In the genomic region with DNA sequence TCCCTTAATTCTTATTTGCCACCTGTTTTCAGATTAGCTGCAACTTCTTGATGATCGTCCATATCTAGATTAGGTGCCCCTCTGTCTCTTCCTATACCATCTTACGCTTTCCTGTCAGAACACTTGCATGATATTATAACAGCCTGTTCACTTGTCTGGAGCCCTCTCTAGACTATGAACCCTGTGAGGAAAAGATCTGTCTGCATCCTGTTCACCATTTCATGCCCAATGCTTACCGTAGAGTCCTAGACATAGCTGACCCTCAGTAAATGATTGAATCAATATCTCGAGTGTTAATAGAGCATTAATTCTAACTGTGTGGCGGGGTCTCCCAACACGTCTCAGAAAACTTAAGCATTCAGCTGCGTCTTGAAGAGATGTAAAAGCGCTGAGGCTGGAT, we compare ENCODE assay signal across 36 cellular contexts. TPM values are rescaled to one million over a fixed set of nuclear protein-coding genes. Genes with fewer than 3 reads are reported as not detected.
"Had no signal": no experiment of that assay in that cellular context is flagged by ENCODE, and none has a peak within 500 bp of the region (broad histone marks: within the 10 kb centered on the region; RNA-seq: fewer than 3 reads in every experiment).

No MANE protein-coding gene starts in this region.

- H3K4me1 ChIP-seq: breast epithelium had no signal

- H3K27ac ChIP-seq: adrenal gland, body of pancreas, brain microvascular endothelial cell, breast epithelium, cardiac muscle cell, VCaP had no signal

- FAIRE-seq: astrocyte, TTC549 had no signal

- H3K9me3 ChIP-seq: adrenal gland, body of pancreas had no signal

- H3K36me3 ChIP-seq: adrenal gland, brain microvascular endothelial cell, breast epithelium, cardiac muscle cell had no signal

- H3K4me3 ChIP-seq: adrenal gland, body of pancreas, breast epithelium, cardiac muscle cell had no signal

- DNase-seq: activated B cell treated with CpG ODN at 0.5 μM for 24 hours; activated CD4-positive, alpha-beta memory T cell treated with anti-CD3 and anti-CD28 coated beads for 36 hours; activated CD4-positive, alpha-beta T cell treated with anti-CD3 and anti-CD28 coated beads for 4 hours; activated CD4-positive, alpha-beta T cell treated with anti-CD3 and anti-CD28 coated beads, Interleukin-2, amount 10 ng/mL, durations not matched to agents 24 days and 14 days; activated CD4-positive, alpha-beta T cell treated with anti-CD3 and anti-CD28 coated beads, Interleukin-2, amount 50 U/mL, for 1 hour; activated CD4-positive, alpha-beta T cell treated with anti-CD3 and anti-CD28 coated beads, Interleukin-2, amount 50 U/mL, for 4 hours; activated CD4-positive, CD25-positive, alpha-beta regulatory T cell treated with anti-CD3 and anti-CD28 coated beads, Interleukin-2, amount 50 U/mL, for 72 hours; activated CD8-positive, alpha-beta memory T cell treated with anti-CD3 and anti-CD28 coated beads, Interleukin-2, amount 50 U/mL, for 4 hours; activated CD8-positive, alpha-beta T cell treated with anti-CD3 and anti-CD28 coated beads for 36 hours; activated effector memory CD4-positive, alpha-beta T cell treated with anti-CD3 and anti-CD28 coated beads, Interleukin-2, amount 50 U/mL, for 16 hours; activated gamma-delta T cell treated with Interleukin-2 at 50 U/mL for 16 hours; activated naive CD4-positive, alpha-beta T cell; activated naive CD4-positive, alpha-beta T cell treated with anti-CD3 and anti-CD28 coated beads for 36 hours; activated naive CD4-positive, alpha-beta T cell treated with anti-CD3 and anti-CD28 coated beads, Interleukin-2, amount 50 U/mL, for 16 hours; activated naive CD8-positive, alpha-beta T cell treated with anti-CD3 and anti-CD28 coated beads for 36 hours; activated T-cell treated with anti-CD3 and anti-CD28 coated beads for 4 hours; activated T-cell treated with anti-CD3 and anti-CD28 coated beads, Interleukin-2, amount 50 U/mL, for 1 hour; activated T-cell treated with anti-CD3 and anti-CD28 coated beads, Interleukin-2, amount 50 U/mL, for 4 hours; activated T-cell treated with anti-CD3 and anti-CD28 coated beads, Interleukin-2, amount 50 U/mL, for 72 hours; adrenal gland; amniotic stem cell; aorta; body of pancreas; brain microvascular endothelial cell; caudate nucleus; cerebellar nuclear complex; T-helper 1 cell; T-helper 2 cell; T-helper 9 cell had no signal

- H3K27me3 ChIP-seq: adrenal gland, body of pancreas, brain microvascular endothelial cell, breast epithelium, cardiac muscle cell had no signal

- ATAC-seq: activated CD8-positive, alpha-beta T cell treated with anti-CD3 and anti-CD28 coated beads for 36 hours; activated naive CD4-positive, alpha-beta T cell treated with anti-CD3 and anti-CD28 coated beads, Interleukin-2, amount 50 U/mL, for 72 hours; activated T-cell treated with anti-CD3 and anti-CD28 coated beads, Interleukin-2, amount 50 U/mL, for 4 hours; activated T-cell treated with anti-CD3 and anti-CD28 coated beads, Interleukin-2, amount 50 U/mL, for 72 hours; activated T-helper 17 cell treated with anti-CD3 and anti-CD28 coated beads, Interleukin-2, amount 50 U/mL, for 72 hours; body of pancreas had no signal

RNA-seq across cellular contexts. Expression of a gene that starts 31.8 kb away (rescaled TPM):
- total RNA-seq: activated B cell treated with CpG ODN at 0.5 μM for 24 hours; activated naive CD4-positive, alpha-beta T cell treated with anti-CD3 and anti-CD28 coated beads, Interleukin-2, amount 50 U/mL, for 72 hours had no signal
